12 cellular contexts compared by ENCODE assay signal in genomic region chr11:49184756-49185155, GRCh38. TPM values are rescaled to one million over a fixed set of nuclear protein-coding genes. Genes with fewer than 3 reads are reported as not detected.
A peak's percentile ranks its signal among the peaks of the same experiment; 100 is the strongest.
DNase-seq lines count a peak whose midpoint lies in the region; ATAC-seq, FAIRE-seq and TF ChIP-seq lines count a peak whose summit lies in the region.
"Not testable (repeated sequence)": the region's sequence is repeated elsewhere in the genome, so short reads cannot be mapped to it uniquely, and the experiment has no call there.
"Had no signal": no experiment of that assay in that cellular context is flagged by ENCODE, and none has a peak within 500 bp of the region (broad histone marks: within the 10 kb centered on the region; RNA-seq: fewer than 3 reads in every experiment).

No MANE protein-coding gene starts in this region.

- not testable (repeated sequence) for DNase-seq in kidney; substantia nigra (lab: John Stamatoyannopoulos, UW)
- DNase-seq in right lobe of liver, result peak in 1 of 3 donors; percentile 75

- not testable (repeated sequence) for H3K4me3 ChIP-seq in kidney (ENCODE audit: low read length in 2 of 2); right lobe of liver

- intact Hi-C loops in kidney (cut with DNase I); right lobe of liver (cut with DNase I): not testable (repeated sequence)

- H3K9ac ChIP-seq in kidney (ENCODE audit: low read length in 2 of 2), result not testable (repeated sequence)

- TF ChIP-seq CTCF in C4-2B (conservative IDR thresholded peaks at IDR 0.05), result peak; percentile 26
- peak; percentile 23; the same call in 1 of the 2 replicates for TF ChIP-seq CTCF in LNCAP (IDR thresholded peaks at IDR 0.05)
- TF ChIP-seq CTCF in VCaP (conservative IDR thresholded peaks at IDR 0.05), result not testable (repeated sequence)
- peak; percentile 6 for TF ChIP-seq CTCF in kidney (IDR thresholded peaks at IDR 0.05; ENCODE audit: borderline replicate concordance, extremely low read depth, insufficient read depth)
- peak in 3 of 4 donors; percentile 20 to 41 (median 36) for TF ChIP-seq CTCF in right lobe of liver (IDR thresholded peaks at IDR 0.05)

- peak; percentile 87 to 97 (median 90) for ATAC-seq in right lobe of liver

- not testable (repeated sequence) for H3K27ac ChIP-seq in C4-2B
- H3K27ac ChIP-seq in VCaP (peak overlapping the region; percentile 74), kidney (ENCODE audit: low read depth in 2 of 2, low read length in 2 of 2) (peak overlapping the region in 1 of 2 donors; percentile 33), right lobe of liver (peak overlapping the region; percentile 26 to 83 (median 66)), substantia nigra (ENCODE audit: low read depth, low read length, poor library complexity, severe bottlenecking) (peak overlapping the region; percentile 31)

- not testable (repeated sequence) for H3K9me3 ChIP-seq in kidney (ENCODE audit: control insufficient read depth in 1 of 2, low read length in 2 of 2); right lobe of liver

- H3K27me3 ChIP-seq in right lobe of liver, result not testable (repeated sequence)

- peak; percentile 96 for FAIRE-seq in kidney (lab: Jason Lieb, UNC)

- not testable (repeated sequence) for TF ChIP-seq POLR2A in right lobe of liver (IDR thresholded peaks at IDR 0.05)

- not testable (repeated sequence) for H3K36me3 ChIP-seq in kidney (ENCODE audit: control insufficient read depth in 1 of 2, insufficient read depth in 2 of 2, low read length in 2 of 2); right lobe of liver

- H3K4me1 ChIP-seq in kidney (ENCODE audit: control insufficient read depth in 1 of 2, insufficient read depth in 1 of 2, low read depth in 1 of 2, low read length in 2 of 2), result not testable (repeated sequence)
- H3K4me1 ChIP-seq in right lobe of liver, result peaks cover 0 to 35% (median 6%) of the 10 kb centered on the region in 4 donors

RNA-seq across cellular contexts. Expression of gene FOLH1, which starts 23.6 kb away (rescaled TPM):
- total RNA-seq in kidney (1.3 TPM), right lobe of liver (10 to 100 TPM in 5 of 6 experiments, 1 to 10 TPM in 1; 6.2 to 24.2 (median 17.6) TPM)
- 12.3 TPM for polyA plus RNA-seq in kidney (ENCODE audit: insufficient read depth, low read depth, low replicate concordance)
- total RNA-seq: CD4-positive, alpha-beta memory T cell; H7; HFFc6; IMR-90 had no signal
- polyA plus RNA-seq: BJ; CD14-positive monocyte; CD4-positive, alpha-beta memory T cell; IMR-90 had no signal
